Comparison of ENCODE assay signal across 27 cellular contexts in the genomic region with DNA sequence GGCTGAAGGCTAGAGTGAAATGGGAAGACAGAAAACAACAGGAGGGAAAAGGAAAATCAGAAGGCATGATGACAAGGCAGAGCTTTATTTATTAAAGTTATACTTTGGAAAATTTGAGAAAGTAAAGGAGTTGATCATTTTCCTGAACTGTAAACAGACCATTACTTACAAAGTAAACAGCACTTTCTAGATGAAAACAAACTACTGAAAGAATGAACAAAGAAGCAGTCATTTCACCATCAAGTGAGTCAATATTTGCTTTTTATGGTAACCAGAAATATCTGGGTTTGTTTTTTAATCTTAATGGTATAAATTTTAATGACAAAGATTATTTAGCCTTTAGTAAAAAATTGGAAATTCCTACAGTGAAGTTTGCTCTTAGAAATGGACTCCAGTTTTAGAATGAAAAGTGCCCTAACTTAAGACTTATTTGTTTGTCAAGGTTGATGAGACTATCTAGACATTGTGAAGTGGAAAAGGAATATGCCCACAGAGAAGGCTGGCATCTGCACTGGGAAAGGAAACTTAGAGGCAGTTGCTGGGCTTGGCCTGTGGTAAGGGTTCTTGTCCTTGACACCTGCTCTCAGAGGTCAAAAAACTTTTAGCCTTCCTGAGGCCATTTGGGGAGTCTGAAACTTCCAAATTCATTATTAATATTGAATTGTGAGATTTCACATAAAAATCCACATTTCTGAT. TPM values are rescaled to one million over a fixed set of nuclear protein-coding genes. Genes with fewer than 3 reads are reported as not detected.
"Had no signal": no experiment of that assay in that cellular context is flagged by ENCODE, and none has a peak within 500 bp of the region (broad histone marks: within the 10 kb centered on the region; RNA-seq: fewer than 3 reads in every experiment).

No MANE protein-coding gene starts in this region.

- H3K27me3 ChIP-seq: adrenal gland, SJSA1 had no signal

- H3K27ac Mint-ChIP-seq: activated CD8-positive, alpha-beta T cell treated with anti-CD3 and anti-CD28 coated beads, Interleukin-2, amount 10 ng/mL, durations not matched to agents 7 days and 5 days; activated naive CD8-positive, alpha-beta T cell treated with anti-CD3 and anti-CD28 coated beads, Interleukin-2, amount 10 ng/mL, durations not matched to agents 7 days and 5 days; T-helper 1 cell treated with Interleukin-12 subunit alpha and Interleukin-12 subunit beta and Interleukin-4 antibody, amounts not matched to agents 30 μg/mL and 1 μg/mL, for 36 hours had no signal

- FAIRE-seq: RCC 7860 had no signal

- H3K9me3 ChIP-seq: adrenal gland, SJSA1 had no signal

- H3K27ac ChIP-seq: adrenal gland, SJSA1 had no signal

- ATAC-seq: activated CD8-positive, alpha-beta T cell treated with anti-CD3 and anti-CD28 coated beads, Interleukin-2, amount 10 ng/mL, durations not matched to agents 7 days and 5 days; SK-N-SH treated with all-trans-retinoic acid at 6 μM for 48 hours had no signal

- DNase-seq: activated CD4-positive, alpha-beta T cell treated with anti-CD3 and anti-CD28 coated beads for 48 hours; activated CD4-positive, alpha-beta T cell treated with anti-CD3 and anti-CD28 coated beads, Interleukin-2, amount 50 U/mL, for 4 hours; activated CD4-positive, CD25-positive, alpha-beta regulatory T cell treated with anti-CD3 and anti-CD28 coated beads, Interleukin-2, amount 50 U/mL, for 72 hours; activated CD8-positive, alpha-beta memory T cell treated with anti-CD3 and anti-CD28 coated beads, Interleukin-2, amount 50 U/mL, for 48 hours; activated CD8-positive, alpha-beta T cell treated with anti-CD3 and anti-CD28 coated beads, Interleukin-2, amount 10 ng/mL, durations not matched to agents 7 days and 5 days; activated naive CD4-positive, alpha-beta T cell treated with anti-CD3 and anti-CD28 coated beads, Interleukin-2, amount 50 U/mL, for 16 hours; activated naive CD8-positive, alpha-beta T cell treated with anti-CD3 and anti-CD28 coated beads, Interleukin-2, amount 10 ng/mL, durations not matched to agents 7 days and 5 days; activated T-cell treated with anti-CD3 and anti-CD28 coated beads, Interleukin-2, amount 50 U/mL, for 1 hour; adrenal gland; anterior cingulate cortex; caudate nucleus; MM.1S; NCI-H1105; NCI-H1436; NCI-H1694 treated with DMSO at 0.1 percent for 48 hours; NCI-H2081 treated with DMSO at 0.1 percent for 48 hours; NCI-H2227 treated with DMSO at 0.1 percent for 48 hours; NCI-H446 treated with DMSO at 0.1 percent for 48 hours; NCI-H524 treated with DMSO at 0.1 percent for 48 hours; NCI-H82; SHP77 had no signal

- H3K4me1 ChIP-seq: adrenal gland, SJSA1 had no signal

- H3K4me3 Mint-ChIP-seq: activated CD8-positive, alpha-beta T cell treated with anti-CD3 and anti-CD28 coated beads, Interleukin-2, amount 10 ng/mL, durations not matched to agents 7 days and 5 days; activated naive CD8-positive, alpha-beta T cell treated with anti-CD3 and anti-CD28 coated beads, Interleukin-2, amount 10 ng/mL, durations not matched to agents 7 days and 5 days; T-helper 1 cell treated with Interleukin-12 subunit alpha and Interleukin-12 subunit beta and Interleukin-4 antibody, amounts not matched to agents 30 μg/mL and 1 μg/mL, for 36 hours had no signal

- H3K36me3 ChIP-seq: adrenal gland, SJSA1 had no signal

- H3K4me3 ChIP-seq: adrenal gland, SJSA1 had no signal

RNA-seq across cellular contexts. Expression of a gene that starts 47.2 kb away (rescaled TPM):
- total RNA-seq: activated CD8-positive, alpha-beta T cell treated with anti-CD3 and anti-CD28 coated beads, Interleukin-2, amount 10 ng/mL, durations not matched to agents 7 days and 5 days; chondrocyte; OCI-LY7; SJSA1 had no signal
